8 cellular contexts compared by ENCODE assay signal in genomic region chr9:136943291-136944093, GRCh38. TPM values are rescaled to one million over a fixed set of nuclear protein-coding genes. Genes with fewer than 3 reads are reported as not detected.
DNase-seq lines count a peak whose midpoint lies in the region; ATAC-seq and TF ChIP-seq lines count a peak whose summit lies in the region.

No MANE protein-coding gene starts in this region.

- H3K4me3 ChIP-seq in SK-N-SH (ENCODE audit: low read depth in 2 of 2, low read length in 1 of 2) (peak overlapping the region; percentile 77 to 94), duodenal mucosa (ENCODE audit: low read depth in 1 of 2, low read length in 2 of 2) (peak overlapping the region; percentile 85 to 90), mucosa of stomach (ENCODE audit: low read length) (peak overlapping the region; percentile 56), vagina (peak overlapping the region; percentile 60 to 83)

- peaks cover 28% of the 10 kb centered on the region for H3K79me2 ChIP-seq in SK-N-SH (ENCODE audit: insufficient read depth)

- TF ChIP-seq EP300 in SK-N-SH (IDR thresholded peaks at IDR 0.05; ENCODE audit: borderline replicate concordance in 1 of 2, low read depth in 1 of 2, low read length in 1 of 2) = no peak

- peaks cover 13% of the 10 kb centered on the region for H4K20me1 ChIP-seq in SK-N-SH (ENCODE audit: insufficient read depth)

- DNase-seq in stimulated activated CD4-positive, alpha-beta T cell treated with anti-CD3 and anti-CD28 coated beads, Interleukin-15, amount 100 ng/mL, for 24 hours = peak; percentile 53
- DNase-seq in stimulated activated CD4-positive, alpha-beta T cell treated with anti-CD3 and anti-CD28 coated beads, Interleukin-4, amount 100 ng/mL, for 24 hours = no peak
- DNase-seq in SK-N-SH (peak; percentile 79), vagina (ENCODE audit: extremely low spot score in 2 of 2) (no peak), HuH-7 (ENCODE audit: low spot score) (no peak)

- TF ChIP-seq CTCF in SK-N-SH (IDR thresholded peaks at IDR 0.05) (no peak), vagina (IDR thresholded peaks at IDR 0.05) (no peak)

- TF ChIP-seq POLR2A in vagina (IDR thresholded peaks at IDR 0.05) = no peak

- H3K27ac ChIP-seq in SK-N-SH (ENCODE audit: low read depth in 2 of 2, low read length in 1 of 2) (peak overlapping the region; percentile 22 to 86; a peak in 3 of 4 replicates), duodenal mucosa (ENCODE audit: low read depth, low read length) (peak overlapping the region; percentile 73), vagina (peak overlapping the region; percentile 77)

- H3K4me1 ChIP-seq in SK-N-SH (ENCODE audit: control insufficient read depth in 1 of 2, insufficient read depth in 2 of 2, low read depth in 1 of 2, low read length in 1 of 2) (peaks cover 0 to 17% of the 10 kb centered on the region in 2 experiments; a peak in 1 of 4 replicates), duodenal mucosa (ENCODE audit: control insufficient read depth in 1 of 2, insufficient read depth in 2 of 2, low read length in 2 of 2) (peaks cover 9 to 30% of the 10 kb centered on the region in 2 donors), mucosa of stomach (ENCODE audit: control insufficient read depth, insufficient read depth, low read length) (peaks cover 27% of the 10 kb centered on the region), vagina (peaks cover 36% of the 10 kb centered on the region)

- POLR2A ChIA-PET in SK-N-SH (lab: Yijun Ruan, JAX) = interaction anchor here (0.6 to 1.2 kb wide), 3 partner anchors 49 to 58 kb away, joined by 3 to 4 read pairs (median 3); partner anchors contain the start of genes CLIC3 and PAXX

- intact Hi-C loops in vagina (cut with DNase I) = loop anchor here (2.0 to 5.0 kb wide), 2 partner anchors 84 to 95 kb away; partner anchors contain the start of genes ABCA2 and PHPT1

- H3K36me3 ChIP-seq in SK-N-SH (replicated peaks in 1 of 2; ENCODE audit: control insufficient read depth in 1 of 2, insufficient read depth in 2 of 2, low read length in 1 of 2) (peaks cover 10 to 38% of the 10 kb centered on the region in 2 experiments), duodenal mucosa (ENCODE audit: control insufficient read depth in 1 of 2, insufficient read depth in 2 of 2, low read length in 2 of 2) (peaks cover 28 to 45% of the 10 kb centered on the region in 2 donors), mucosa of stomach (ENCODE audit: control insufficient read depth, insufficient read depth, low read length) (peaks cover 8% of the 10 kb centered on the region), vagina (peaks cover 0 to 38% of the 10 kb centered on the region in 2 donors)

- CTCF ChIA-PET in SK-N-SH (lab: Yijun Ruan, JAX) = interaction anchor here (0.6 to 13.2 kb wide), 22 partner anchors 14 to 505 kb away, joined by 3 to 350 read pairs (median 4); partner anchors contain the start of genes ABCA2, AJM1, CLIC3 and FUT7

- WGBS in SK-N-SH (ENCODE audit: low lambda C conversion rate) = 30% methylated on average over 4 of the region's 51 CpGs

- H3K4me2 ChIP-seq in SK-N-SH = peak overlapping the region; percentile 96

- peaks cover 6% of the 10 kb centered on the region for H3F3A ChIP-seq in SK-N-SH (replicated peaks; ENCODE audit: insufficient read depth)

- no peak overlapping the region for H2AFZ ChIP-seq in SK-N-SH (ENCODE audit: low read depth)

- TF ChIP-seq RAD21 in SK-N-SH (IDR thresholded peaks at IDR 0.05; ENCODE audit: low read length) = no peak

- H3K9me3 ChIP-seq in SK-N-SH (no peaks in the 10 kb centered on the region), duodenal mucosa (ENCODE audit: control insufficient read depth in 1 of 2, low read length in 2 of 2) (no peaks in the 10 kb centered on the region), mucosa of stomach (ENCODE audit: control insufficient read depth, low read length) (no peaks in the 10 kb centered on the region), vagina (no peaks in the 10 kb centered on the region)

- H3K9ac ChIP-seq in SK-N-SH (peak overlapping the region; percentile 80), duodenal mucosa (ENCODE audit: low read depth in 1 of 2, low read length in 2 of 2) (peak overlapping the region; percentile 82 to 88), mucosa of stomach (ENCODE audit: low read length) (peak overlapping the region; percentile 76)

- H3K27me3 ChIP-seq in SK-N-SH (ENCODE audit: insufficient read depth) (no peaks in the 10 kb centered on the region), duodenal mucosa (ENCODE audit: control insufficient read depth in 1 of 2, insufficient read depth in 2 of 2, low read length in 2 of 2) (no peaks in the 10 kb centered on the region), mucosa of stomach (ENCODE audit: control insufficient read depth, insufficient read depth, low read length) (no peaks in the 10 kb centered on the region), vagina (no peaks in the 10 kb centered on the region)

- H3K9me2 ChIP-seq in SK-N-SH = no peaks in the 10 kb centered on the region

- peak; percentile 5 for ATAC-seq in HG02981 (IDR thresholded peaks at IDR 0.05; ENCODE audit: unreplicated experiment)

TF ChIP-seq in SK-N-SH, 30 proteins besides CTCF, POLR2A, EP300 and RAD21:
- no peak for TF ChIP-seq GATA2 (CRISPR knock-in tag; IDR thresholded peaks at IDR 0.05)
- TF ChIP-seq MEF2A (IDR thresholded peaks at IDR 0.05; ENCODE audit: borderline replicate concordance, low read depth) = no peak
- TF ChIP-seq SIN3A (IDR thresholded peaks at IDR 0.05; ENCODE audit: borderline replicate concordance, low read depth, low read length) = peak; percentile 7; the same call in 1 of the 2 replicates
- TF ChIP-seq MXI1 (IDR thresholded peaks at IDR 0.05; ENCODE audit: low read depth, low read length) = peak; percentile 63; the same call in 1 of the 2 replicates
- TF ChIP-seq, protein P1, sequence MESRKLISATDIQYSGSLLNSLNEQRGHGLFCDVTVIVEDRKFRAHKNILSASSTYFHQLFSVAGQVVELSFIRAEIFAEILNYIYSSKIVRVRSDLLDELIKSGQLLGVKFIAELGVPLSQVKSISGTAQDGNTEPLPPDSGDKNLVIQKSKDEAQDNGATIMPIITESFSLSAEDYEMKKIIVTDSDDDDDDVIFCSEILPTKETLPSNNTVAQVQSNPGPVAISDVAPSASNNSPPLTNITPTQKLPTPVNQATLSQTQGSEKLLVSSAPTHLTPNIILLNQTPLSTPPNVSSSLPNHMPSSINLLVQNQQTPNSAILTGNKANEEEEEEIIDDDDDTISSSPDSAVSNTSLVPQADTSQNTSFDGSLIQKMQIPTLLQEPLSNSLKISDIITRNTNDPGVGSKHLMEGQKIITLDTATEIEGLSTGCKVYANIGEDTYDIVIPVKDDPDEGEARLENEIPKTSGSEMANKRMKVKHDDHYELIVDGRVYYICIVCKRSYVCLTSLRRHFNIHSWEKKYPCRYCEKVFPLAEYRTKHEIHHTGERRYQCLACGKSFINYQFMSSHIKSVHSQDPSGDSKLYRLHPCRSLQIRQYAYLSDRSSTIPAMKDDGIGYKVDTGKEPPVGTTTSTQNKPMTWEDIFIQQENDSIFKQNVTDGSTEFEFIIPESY (IDR thresholded peaks at IDR 0.05; ENCODE audit: borderline replicate concordance, low read depth) = no peak
- TF ChIP-seq FOXJ3 (CRISPR knock-in tag; IDR thresholded peaks at IDR 0.05) = no peak

RNA-seq across cellular contexts. Expression of gene FBXW5, which starts 1.0 kb away (rescaled TPM):
- polyA plus RNA-seq in SK-N-SH (2012; rRNA removed) = 78.9 and 85.5 TPM in 2 replicates
- 20.0 and 39.4 TPM in 2 replicates for polyA plus RNA-seq in SK-N-SH (2012; cell fraction: cytosol; rRNA removed)
- 328 and 386 TPM in 2 replicates for polyA plus RNA-seq in SK-N-SH (2012; cell fraction: nucleus; rRNA removed)
- total RNA-seq in vagina = 125 TPM

RNA-seq across cellular contexts. Expression of gene C8G, which starts 1.6 kb away (rescaled TPM):
- 0.28 and 0.49 TPM in 2 replicates for polyA plus RNA-seq in SK-N-SH (2012; rRNA removed)
- polyA plus RNA-seq in SK-N-SH (2012; cell fraction: cytosol; rRNA removed) = 0.12 and 0.29 TPM in 2 replicates
- 5.5 and 7.4 TPM in 2 replicates for polyA plus RNA-seq in SK-N-SH (2012; cell fraction: nucleus; rRNA removed)
- total RNA-seq in vagina = not detected

RNA-seq across cellular contexts. Expression of gene LCN12, which starts 8.6 kb away (rescaled TPM):
- 0.87 and 1.1 TPM in 2 replicates for polyA plus RNA-seq in SK-N-SH (2012; rRNA removed)
- 0.09 and 0.15 TPM in 2 replicates for polyA plus RNA-seq in SK-N-SH (2012; cell fraction: cytosol; rRNA removed)
- 6.2 and 6.8 TPM in 2 replicates for polyA plus RNA-seq in SK-N-SH (2012; cell fraction: nucleus; rRNA removed)
- total RNA-seq in vagina = not detected

RNA-seq across cellular contexts. Expression of gene PTGDS, which starts 33.8 kb away (rescaled TPM):
- not detected in 2 replicates for polyA plus RNA-seq in SK-N-SH (2012; rRNA removed)
- not detected in 2 replicates for polyA plus RNA-seq in SK-N-SH (2012; cell fraction: cytosol; rRNA removed)
- polyA plus RNA-seq in SK-N-SH (2012; cell fraction: nucleus; rRNA removed) = 0.46 TPM in 1 of 2 replicates, not detected in the other
- total RNA-seq in vagina = 301 TPM

RNA-seq across cellular contexts. Expression of gene LCNL1, which starts 39.3 kb away (rescaled TPM):
- polyA plus RNA-seq in SK-N-SH (2012; rRNA removed) = not detected in 2 replicates
- not detected in 2 replicates for polyA plus RNA-seq in SK-N-SH (2012; cell fraction: cytosol; rRNA removed)
- polyA plus RNA-seq in SK-N-SH (2012; cell fraction: nucleus; rRNA removed) = 0.02 and 0.06 TPM in 2 replicates
- total RNA-seq in vagina = 2.0 TPM

Comparison
In these comparisons a context has a peak if more than half of its experiments do, and no peak if none do; other contexts are left out.
1. DNase-seq: peak in stimulated activated CD4-positive, alpha-beta T cell treated with anti-CD3 and anti-CD28 coated beads, Interleukin-15, amount 100 ng/mL, for 24 hours (single experiment) and SK-N-SH (single experiment); none in stimulated activated CD4-positive, alpha-beta T cell treated with anti-CD3 and anti-CD28 coated beads, Interleukin-4, amount 100 ng/mL, for 24 hours (single experiment), vagina (0 of 2) and HuH-7 (single experiment).
2. Peak in every context shown above with its lines, with median percentiles within 50 percentile points of each other: H3K27ac ChIP-seq, H3K4me3 ChIP-seq and H3K9ac ChIP-seq.